In genomic region chr1:149887196-149887455, GRCh38 we compare ENCODE assay signal across 6 cellular contexts. TPM values are rescaled to one million over a fixed set of nuclear protein-coding genes. Genes with fewer than 3 reads are reported as not detected.
A peak's percentile ranks its signal among the peaks of the same experiment; 100 is the strongest.
DNase-seq lines count a peak whose midpoint lies in the region; ATAC-seq and TF ChIP-seq lines count a peak whose summit lies in the region.
"Not testable (repeated sequence)": the region's sequence is repeated elsewhere in the genome, so short reads cannot be mapped to it uniquely, and the experiment has no call there.

No MANE protein-coding gene starts in this region.

- TF ChIP-seq CTCF in WERI-Rb-1 (IDR thresholded peaks at IDR 0.05; ENCODE audit: low read depth, low read length); esophagus muscularis mucosa (IDR thresholded peaks at IDR 0.05); stomach (IDR thresholded peaks at IDR 0.05): not testable (repeated sequence)

- not testable (repeated sequence) for H3K27me3 ChIP-seq in CD4-positive, CD25-positive, alpha-beta regulatory T cell (ENCODE audit: control insufficient read depth, insufficient read depth, low read length); WERI-Rb-1 (ENCODE audit: insufficient read depth, low read depth, severe bottlenecking); esophagus muscularis mucosa; stomach

- H3K4me1 ChIP-seq in CD4-positive, CD25-positive, alpha-beta regulatory T cell (ENCODE audit: control insufficient read depth, insufficient read depth, low read length, poor library complexity, severe bottlenecking), result peaks cover 27% of the 10 kb centered on the region
- H3K4me1 ChIP-seq in esophagus muscularis mucosa (peaks cover 18 to 42% (median 27%) of the 10 kb centered on the region in 4 donors), stomach (peaks cover 18 to 34% (median 25%) of the 10 kb centered on the region in 4 donors)

- not testable (repeated sequence) for H3K27me3 Mint-ChIP-seq in CD4-positive, CD25-positive, alpha-beta regulatory T cell; memory B cell

- DNase-seq in CD4-positive, CD25-positive, alpha-beta regulatory T cell; WERI-Rb-1; esophagus muscularis mucosa (ENCODE audit: extremely low spot score); memory B cell (ENCODE audit: low spot score in 2 of 2); stomach: not testable (repeated sequence)

- not testable (repeated sequence) for TF ChIP-seq EP300 in esophagus muscularis mucosa (IDR thresholded peaks at IDR 0.05); stomach (IDR thresholded peaks at IDR 0.05)

- not testable (repeated sequence) for ATAC-seq in CD4-positive, CD25-positive, alpha-beta regulatory T cell (ENCODE audit: low read depth in 2 of 2)
- ATAC-seq in HG03520 (IDR thresholded peaks at IDR 0.05; ENCODE audit: unreplicated experiment) (peak; percentile 0), memory B cell (ENCODE audit: low read depth) (peak; percentile 0)

- not testable (repeated sequence) for TF ChIP-seq POLR2A in esophagus muscularis mucosa (IDR thresholded peaks at IDR 0.05; ENCODE audit: low read depth); stomach (IDR thresholded peaks at IDR 0.05)

- peak overlapping the region; percentile 95 for H3K27ac ChIP-seq in CD4-positive, CD25-positive, alpha-beta regulatory T cell (ENCODE audit: insufficient read depth, low read length, poor library complexity, severe bottlenecking)
- peak overlapping the region; percentile 89 for H3K27ac ChIP-seq in WERI-Rb-1
- peak overlapping the region; percentile 99 to 100 (median 99) for H3K27ac ChIP-seq in esophagus muscularis mucosa (replicated peaks in 1 of 4)
- peak overlapping the region; percentile 94 to 100 (median 100) for H3K27ac ChIP-seq in stomach

- WGBS in esophagus muscularis mucosa, result 5% methylated on average over 7 of the region's 13 CpGs
- WGBS in stomach, 5 donors, result 0 to 1% (median 0%) methylated on average over 10 to 13 of the region's 13 CpGs

- H3K36me3 Mint-ChIP-seq in CD4-positive, CD25-positive, alpha-beta regulatory T cell; memory B cell: not testable (repeated sequence)

- H3K4me3 Mint-ChIP-seq in CD4-positive, CD25-positive, alpha-beta regulatory T cell; memory B cell: not testable (repeated sequence)

- not testable (repeated sequence) for H3K9me3 ChIP-seq in CD4-positive, CD25-positive, alpha-beta regulatory T cell (ENCODE audit: control insufficient read depth in 2 of 2, low read length in 2 of 2); WERI-Rb-1 (ENCODE audit: severe bottlenecking); esophagus muscularis mucosa; stomach

- H3K27ac Mint-ChIP-seq in CD4-positive, CD25-positive, alpha-beta regulatory T cell; memory B cell: not testable (repeated sequence)

- H3K4me1 Mint-ChIP-seq in CD4-positive, CD25-positive, alpha-beta regulatory T cell; memory B cell: not testable (repeated sequence)

- H3K9me3 Mint-ChIP-seq in CD4-positive, CD25-positive, alpha-beta regulatory T cell; memory B cell: not testable (repeated sequence)

- intact Hi-C loops in esophagus muscularis mucosa (cut with DNase I); stomach (cut with DNase I; ENCODE audit: low total_unique reads): not testable (repeated sequence)

- H3K4me3 ChIP-seq in CD4-positive, CD25-positive, alpha-beta regulatory T cell (ENCODE audit: low read depth, low read length), result peak overlapping the region; percentile 96
- peak overlapping the region; percentile 74 for H3K4me3 ChIP-seq in WERI-Rb-1 (ENCODE audit: low read depth, low read length)
- peak overlapping the region; percentile 66 to 92 (median 80) for H3K4me3 ChIP-seq in esophagus muscularis mucosa
- peak overlapping the region; percentile 48 to 74 (median 58) for H3K4me3 ChIP-seq in stomach

- not testable (repeated sequence) for H3K36me3 ChIP-seq in CD4-positive, CD25-positive, alpha-beta regulatory T cell (ENCODE audit: control insufficient read depth, insufficient read depth, low read length); WERI-Rb-1; esophagus muscularis mucosa; stomach

RNA-seq across cellular contexts. Expression of gene BOLA1, which starts 12.2 kb away (rescaled TPM):
- 6.2 TPM for total RNA-seq in CD4-positive, CD25-positive, alpha-beta regulatory T cell
- 10 to 100 TPM; 37.9 to 47.8 (median 39.5) TPM for polyA plus RNA-seq in CD4-positive, CD25-positive, alpha-beta regulatory T cell
- total RNA-seq in esophagus muscularis mucosa (10 to 100 TPM; 31.1 to 45.8 (median 41.6) TPM), stomach (10 to 100 TPM in 4 of 5 donors, 1 to 10 TPM in 1; 2.9 to 48.4 (median 13.8) TPM)
- 10 to 100 TPM; 31.0 to 48.7 (median 32.9) TPM for polyA plus RNA-seq in stomach

RNA-seq across cellular contexts. Expression of gene SV2A, which starts 30.5 kb away (rescaled TPM):
- total RNA-seq in CD4-positive, CD25-positive, alpha-beta regulatory T cell, result 3.3 TPM
- polyA plus RNA-seq in CD4-positive, CD25-positive, alpha-beta regulatory T cell, result 1 to 10 TPM in 3 of 4 donors, under 1 TPM in 1; 0.91 to 2.7 (median 1.4) TPM
- total RNA-seq in esophagus muscularis mucosa, result 1 to 10 TPM; 3.3 to 8.6 (median 5.5) TPM
- total RNA-seq in stomach, result 1 to 10 TPM in 3 of 5 donors, under 1 TPM in 1, not detected in 1; 0.58 to 4.6 (median 2.3) TPM
- 1 to 10 TPM in 1 of 3 donors, under 1 TPM in 2; 0.46 to 1.4 (median 1.00) TPM for polyA plus RNA-seq in stomach

RNA-seq across cellular contexts. Expression of gene SF3B4, which starts 40.5 kb away (rescaled TPM):
- total RNA-seq in CD4-positive, CD25-positive, alpha-beta regulatory T cell, result 56.0 TPM
- 100 to 1,000 TPM in 1 of 4 donors, 10 to 100 TPM in 3; 81.8 to 103 (median 87.4) TPM for polyA plus RNA-seq in CD4-positive, CD25-positive, alpha-beta regulatory T cell
- total RNA-seq in esophagus muscularis mucosa (10 to 100 TPM; 12.1 to 21.6 (median 14.0) TPM), stomach (10 to 100 TPM in 4 of 5 donors, 1 to 10 TPM in 1; 9.4 to 36.5 (median 19.3) TPM)
- 10 to 100 TPM; 23.3 to 31.7 (median 30.5) TPM for polyA plus RNA-seq in stomach

RNA-seq across cellular contexts. Expression of gene MTMR11, which starts 49.6 kb away (rescaled TPM):
- total RNA-seq in CD4-positive, CD25-positive, alpha-beta regulatory T cell, result 0.47 TPM
- under 1 TPM; 0.13 to 0.98 (median 0.48) TPM for polyA plus RNA-seq in CD4-positive, CD25-positive, alpha-beta regulatory T cell
- total RNA-seq in esophagus muscularis mucosa (10 to 100 TPM in 2 of 4 donors, 1 to 10 TPM in 2; 7.3 to 15.0 (median 10.5) TPM), stomach (100 to 1,000 TPM in 1 of 5 donors, 10 to 100 TPM in 2, 1 to 10 TPM in 2; 3.6 to 169 (median 22.2) TPM)
- 1 to 10 TPM; 3.5 to 6.9 (median 6.4) TPM for polyA plus RNA-seq in stomach
